Comparison of ENCODE assay signal across 1 cellular context in the genomic region with DNA sequence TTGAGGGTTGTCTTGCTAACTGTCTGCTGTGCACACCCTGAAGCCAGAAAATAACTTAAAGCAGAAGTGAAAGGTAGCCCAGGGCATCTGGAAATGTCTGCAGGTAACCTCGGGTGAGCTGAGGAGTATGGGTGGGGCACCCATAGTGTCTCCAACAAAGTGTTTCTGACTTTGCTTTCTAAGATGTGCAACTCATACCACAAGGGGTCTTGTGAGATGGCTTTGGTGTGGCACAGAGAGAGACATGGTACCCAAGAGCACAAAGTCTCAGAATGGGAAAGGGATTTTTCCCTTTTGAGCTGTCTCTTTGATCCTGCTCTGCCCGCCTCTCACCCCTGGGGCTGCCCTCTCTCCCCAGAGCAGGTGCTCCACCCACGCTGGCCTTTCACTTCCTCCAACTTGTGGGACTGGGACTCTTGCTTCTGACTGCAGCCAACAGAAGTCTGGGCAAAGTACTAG.
TF ChIP-seq lines count a peak whose summit lies in the region.

No MANE protein-coding gene starts in this region.

TF ChIP-seq in GM23338, 12 proteins besides CTCF, POLR2A, EP300 and RAD21 (continued from another document):
- TF ChIP-seq ZNF462 (CRISPR knock-in tag; IDR thresholded peaks at IDR 0.05) (no peak), EZH2 (IDR thresholded peaks at IDR 0.05; ENCODE audit: low read depth, unreplicated experiment) (no peak), STAT1 (IDR thresholded peaks at IDR 0.05; ENCODE audit: unreplicated experiment) (no peak), CREB1 (CRISPR knock-in tag; IDR thresholded peaks at IDR 0.05; ENCODE audit: low read depth) (no peak), POLR2AphosphoS5 (IDR thresholded peaks at IDR 0.05; ENCODE audit: low read depth) (no peak), NANOG (IDR thresholded peaks at IDR 0.05; ENCODE audit: borderline replicate concordance) (no peak), ZNF114 (CRISPR knock-in tag; IDR thresholded peaks at IDR 0.05) (no peak)
